7 cellular contexts compared by ENCODE assay signal in genomic region chr11:2825886-2826678, GRCh38. TPM values are rescaled to one million over a fixed set of nuclear protein-coding genes. Genes with fewer than 3 reads are reported as not detected.
DNase-seq lines count a peak whose midpoint lies in the region; ATAC-seq and TF ChIP-seq lines count a peak whose summit lies in the region.

No MANE protein-coding gene starts in this region.

- H3K4me1 ChIP-seq in tibial artery = peaks cover 4 to 40% (median 26%) of the 10 kb centered on the region in 4 donors

- DNase-seq in NB4 (ENCODE audit: low read depth) (peak; percentile 92), lung microvascular endothelial cell (ENCODE audit: low read depth in 2 of 2) (peak; percentile 69 to 75), tibial artery (peak; percentile 88 to 93), NCI-H2171 (lab: John Stamatoyannopoulos, UW) (no peak)

- ATAC-seq in GM21825 (IDR thresholded peaks at IDR 0.05; ENCODE audit: unreplicated experiment) (no peak), HG03135 (IDR thresholded peaks at IDR 0.05; ENCODE audit: unreplicated experiment) (no peak)

- H3K27ac ChIP-seq in cingulate gyrus (ENCODE audit: low read depth, low read length) = peak overlapping the region; percentile 47
- peak overlapping the region; percentile 83 to 89 for H3K27ac ChIP-seq in tibial artery

- peaks cover 0 to 25% (median 4%) of the 10 kb centered on the region in 3 donors for H3K9me3 ChIP-seq in tibial artery

- TF ChIP-seq CTCF in NB4 (IDR thresholded peaks at IDR 0.05; ENCODE audit: low read depth, low read length) = no peak
- TF ChIP-seq CTCF in tibial artery (IDR thresholded peaks at IDR 0.05) = no peak

- intact Hi-C loops in tibial artery (cut with DNase I; ENCODE audit: low total_unique reads) = loop anchor here (5.0 kb wide), 1 partner anchor 61 kb away; the partner anchor contains the start of gene CDKN1C

- H3K27me3 ChIP-seq in tibial artery = no peaks in the 10 kb centered on the region

- no peak for TF ChIP-seq POLR2A in NB4 (IDR thresholded peaks at IDR 0.05; ENCODE audit: extremely low read depth, insufficient read length)

- H3K36me3 ChIP-seq in tibial artery = no peaks in the 10 kb centered on the region

- H3K4me3 ChIP-seq in NB4 (ENCODE audit: low read depth, low read length) (no peak overlapping the region), tibial artery (peak overlapping the region; percentile 16 to 37)

RNA-seq across cellular contexts. Expression of gene CDKN1C, which starts 59.5 kb away (rescaled TPM):
- total RNA-seq in lung microvascular endothelial cell = 18.7 and 119 TPM in 2 replicates
